In genomic region chr2:113756088-113757058, GRCh38 we compare ENCODE assay signal across 1 cellular context.
TF ChIP-seq lines count a peak whose summit lies in the region.

Gene SLC35F5 (minus strand): TSS chr2:113756642. CDS start chr2:113756409, 233 bp downstream.

TF ChIP-seq in HCT116, 20 proteins besides CTCF, POLR2A, EP300 and RAD21 (continued from another document):
- TF ChIP-seq EGR1 (IDR thresholded peaks at IDR 0.05; ENCODE audit: low read depth) (peak; percentile 68), CEBPB (IDR thresholded peaks at IDR 0.05; ENCODE audit: low read depth) (no peak), ZNF274 (IDR thresholded peaks at IDR 0.05; ENCODE audit: low read depth, low read length) (no peak)
